Comparison of ENCODE assay signal across 9 cellular contexts in genomic region chr11:34243620-34244493, GRCh38.
DNase-seq lines count a peak whose midpoint lies in the region; ATAC-seq and TF ChIP-seq lines count a peak whose summit lies in the region.
"Had no signal": no experiment of that assay in that cellular context is flagged by ENCODE, and none has a peak within 500 bp of the region (broad histone marks: within the 10 kb centered on the region; RNA-seq: fewer than 3 reads in every experiment).

No MANE protein-coding gene starts in this region.

- intact Hi-C loops in esophagus squamous epithelium (cut with DNase I): no loop called here

- DNase-seq in GM10248 (ENCODE audit: extremely low spot score): peak; percentile 77
- DNase-seq in activated CD8-positive, alpha-beta memory T cell treated with anti-CD3 and anti-CD28 coated beads, Interleukin-2, amount 50 U/mL, for 48 hours: peak; percentile 65
- peak; percentile 95 for DNase-seq in kidney tubule cell (ENCODE audit: low spot score)
- no peak for DNase-seq in esophagus squamous epithelium (lab: John Stamatoyannopoulos, UW)
- no peak for DNase-seq in NCI-H69 (lab: John Stamatoyannopoulos, UW)
- no peak for DNase-seq in hypothalamus (lab: John Stamatoyannopoulos, UW)

- no peak overlapping the region for H3K4me3 ChIP-seq in esophagus squamous epithelium

- POLR2A ChIA-PET in GM10248 (lab: Yijun Ruan, JAX): no interaction called here

- CTCF ChIA-PET in GM10248 (lab: Yijun Ruan, JAX): interaction anchor here (1.0 to 3.2 kb wide), 3 partner anchors 11 to 69 kb away, joined by 3 to 13 read pairs (median 4); no protein-coding TSS in a partner anchor

- TF ChIP-seq POLR2A in esophagus squamous epithelium (IDR thresholded peaks at IDR 0.05): no peak

- ATAC-seq in GM21367 (IDR thresholded peaks at IDR 0.05; ENCODE audit: unreplicated experiment): peak; percentile 72
- ATAC-seq in HG03469 (IDR thresholded peaks at IDR 0.05; ENCODE audit: unreplicated experiment): peak; percentile 71
- ATAC-seq: naive thymus-derived CD4-positive, alpha-beta T cell had no signal

- peak overlapping the region in 1 of 4 donors; percentile 11 for H3K27ac ChIP-seq in esophagus squamous epithelium

- WGBS in esophagus squamous epithelium, 2 donors: 38 to 50% methylated on average over 4 to 7 of the region's 7 CpGs

- H3K27me3 ChIP-seq in esophagus squamous epithelium: no peaks in the 10 kb centered on the region

- H3K4me1 ChIP-seq in esophagus squamous epithelium: peaks cover 4 to 31% (median 15%) of the 10 kb centered on the region in 3 donors

- H3K9me3 ChIP-seq in esophagus squamous epithelium: no peaks in the 10 kb centered on the region

- no peak for TF ChIP-seq CTCF in GM10248 (IDR thresholded peaks at IDR 0.05; ENCODE audit: control extremely low read depth, extremely low read depth, low read depth, missing control alignments)
- TF ChIP-seq CTCF in esophagus squamous epithelium (IDR thresholded peaks at IDR 0.05): no peak

- no peaks in the 10 kb centered on the region for H3K36me3 ChIP-seq in esophagus squamous epithelium

Comparison
In these comparisons a context has a peak if more than half of its experiments do, and no peak if none do; other contexts are left out.
1. DNase-seq: peak in GM10248 (single experiment), activated CD8-positive, alpha-beta memory T cell treated with anti-CD3 and anti-CD28 coated beads, Interleukin-2, amount 50 U/mL, for 48 hours (single experiment) and kidney tubule cell (single experiment); none in esophagus squamous epithelium (single experiment), NCI-H69 (single experiment) and hypothalamus (0 of 51).